ENCODE assay signal across 8 cellular contexts in genomic region chr17:59754547-59754946, GRCh38. TPM values are rescaled to one million over a fixed set of nuclear protein-coding genes. Genes with fewer than 3 reads are reported as not detected.
DNase-seq lines count a peak whose midpoint lies in the region; ATAC-seq and TF ChIP-seq lines count a peak whose summit lies in the region.

No MANE protein-coding gene starts in this region.

- H3K9me3 Mint-ChIP-seq in activated T-cell treated with anti-CD3 and anti-CD28 coated beads, Interleukin-2, amount 50 U/mL, for 4 hours, result peaks cover 2% of the 10 kb centered on the region
- no peaks in the 10 kb centered on the region for H3K9me3 Mint-ChIP-seq in type B pancreatic cell

- H3K4me1 Mint-ChIP-seq in activated T-cell treated with anti-CD3 and anti-CD28 coated beads, Interleukin-2, amount 50 U/mL, for 4 hours (ENCODE audit: low read depth), result peaks cover 58% of the 10 kb centered on the region
- H3K4me1 Mint-ChIP-seq in type B pancreatic cell (ENCODE audit: unreplicated experiment), result peaks cover 11% of the 10 kb centered on the region

- TF ChIP-seq CTCF in type B pancreatic cell (conservative IDR thresholded peaks at IDR 0.05), result no peak

- H3K4me3 Mint-ChIP-seq in activated T-cell treated with anti-CD3 and anti-CD28 coated beads, Interleukin-2, amount 50 U/mL, for 4 hours, result peak overlapping the region; percentile 70
- peak overlapping the region; percentile 27 for H3K4me3 Mint-ChIP-seq in type B pancreatic cell

- H3K27ac Mint-ChIP-seq in type B pancreatic cell, result peak overlapping the region; percentile 61

- ATAC-seq in activated T-cell treated with anti-CD3 and anti-CD28 coated beads, Interleukin-2, amount 50 U/mL, for 4 hours, result peak; percentile 76 to 79
- no peak for ATAC-seq in HG02970 (IDR thresholded peaks at IDR 0.05; ENCODE audit: low FRiP score, unreplicated experiment)
- ATAC-seq in HG03521 (IDR thresholded peaks at IDR 0.05; ENCODE audit: unreplicated experiment), result no peak

- DNase-seq in stimulated activated CD8-positive, alpha-beta memory T cell treated with anti-CD3 and anti-CD28 coated beads, Interleukin-15, amount 100 ng/mL, for 4 hours (ENCODE audit: low read depth in 2 of 2), result peak; percentile 7 to 15
- no peak for DNase-seq in stimulated activated CD8-positive, alpha-beta memory T cell treated with anti-CD3 and anti-CD28 coated beads, Interleukin-4, amount 100 ng/mL, for 48 hours
- peak; percentile 44 for DNase-seq in activated T-cell treated with anti-CD3 and anti-CD28 coated beads, Interleukin-2, amount 50 U/mL, for 4 hours
- DNase-seq in iris pigment epithelial cell (ENCODE audit: low read depth) (peak; percentile 97), type B pancreatic cell (ENCODE audit: extremely low spot score, unreplicated experiment) (no peak), hippocampal formation (lab: John Stamatoyannopoulos, UW) (no peak)

- H3K36me3 Mint-ChIP-seq in activated T-cell treated with anti-CD3 and anti-CD28 coated beads, Interleukin-2, amount 50 U/mL, for 4 hours (ENCODE audit: insufficient read depth), result peaks cover 14% of the 10 kb centered on the region
- H3K36me3 Mint-ChIP-seq in type B pancreatic cell, result peaks cover 3% of the 10 kb centered on the region

- H3K27me3 Mint-ChIP-seq in activated T-cell treated with anti-CD3 and anti-CD28 coated beads, Interleukin-2, amount 50 U/mL, for 4 hours (ENCODE audit: low read depth), result no peaks in the 10 kb centered on the region
- H3K27me3 Mint-ChIP-seq in type B pancreatic cell, result no peaks in the 10 kb centered on the region

RNA-seq across cellular contexts. Expression of gene VMP1, which starts 47.1 kb away (rescaled TPM):
- 100 to 1,000 TPM; 128 to 138 (median 134) TPM for total RNA-seq in activated T-cell treated with anti-CD3 and anti-CD28 coated beads, Interleukin-2, amount 50 U/mL, for 4 hours
- total RNA-seq in type B pancreatic cell (ENCODE audit: low replicate concordance), result 124 and 157 TPM in 2 replicates

RNA-seq across cellular contexts. Expression of gene PTRH2, which starts 47.3 kb away (rescaled TPM):
- 10 to 100 TPM; 45.4 to 50.9 (median 47.4) TPM for total RNA-seq in activated T-cell treated with anti-CD3 and anti-CD28 coated beads, Interleukin-2, amount 50 U/mL, for 4 hours
- 23.1 and 25.9 TPM in 2 replicates for total RNA-seq in type B pancreatic cell (ENCODE audit: low replicate concordance)

Comparison
In these comparisons a context has a peak if more than half of its experiments do, and no peak if none do; other contexts are left out.
1. DNase-seq: peak in stimulated activated CD8-positive, alpha-beta memory T cell treated with anti-CD3 and anti-CD28 coated beads, Interleukin-15, amount 100 ng/mL, for 4 hours (2 of 2), activated T-cell treated with anti-CD3 and anti-CD28 coated beads, Interleukin-2, amount 50 U/mL, for 4 hours (single experiment) and iris pigment epithelial cell (single experiment); none in stimulated activated CD8-positive, alpha-beta memory T cell treated with anti-CD3 and anti-CD28 coated beads, Interleukin-4, amount 100 ng/mL, for 48 hours (single experiment), type B pancreatic cell (single experiment) and hippocampal formation (0 of 2).
2. ATAC-seq: peak in activated T-cell treated with anti-CD3 and anti-CD28 coated beads, Interleukin-2, amount 50 U/mL, for 4 hours (2 of 2); none in HG02970 (single experiment) and HG03521 (single experiment).